In the genomic region with DNA sequence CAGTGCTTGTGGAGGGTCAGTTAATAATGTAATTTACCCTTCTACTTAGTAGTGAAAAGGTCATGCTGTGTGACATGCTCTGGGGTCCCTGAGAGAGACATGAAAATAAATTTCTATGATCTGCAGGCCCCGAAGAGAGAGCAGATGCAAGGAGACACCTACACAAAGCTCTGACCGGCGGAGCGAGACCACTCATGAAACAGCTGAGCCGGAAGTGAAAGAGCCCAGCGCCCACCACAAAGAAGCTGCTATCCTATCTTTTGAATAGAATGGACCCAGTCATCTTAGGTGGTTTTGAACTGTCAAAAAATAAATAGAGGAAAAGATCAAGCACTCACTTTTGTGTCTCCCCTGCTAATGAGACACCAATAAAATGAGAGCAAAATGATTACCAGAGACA, we compare ENCODE assay signal across 9 cellular contexts.
DNase-seq lines count a peak whose midpoint lies in the region; ATAC-seq and TF ChIP-seq lines count a peak whose summit lies in the region.
"Had no signal": no experiment of that assay in that cellular context is flagged by ENCODE, and none has a peak within 500 bp of the region (broad histone marks: within the 10 kb centered on the region; RNA-seq: fewer than 3 reads in every experiment).

No MANE protein-coding gene starts in this region.

- TF ChIP-seq CTCF in GM12864 (IDR thresholded peaks at IDR 0.05; ENCODE audit: low read depth, low read length, missing control alignments) (no peak), foreskin keratinocyte (conservative IDR thresholded peaks at IDR 0.05) (no peak), left lung (IDR thresholded peaks at IDR 0.05) (no peak)

- H3K27me3 ChIP-seq in foreskin keratinocyte (no peaks in the 10 kb centered on the region), left lung (no peaks in the 10 kb centered on the region)

- H3K9me3 ChIP-seq in left lung = no peaks in the 10 kb centered on the region

- intact Hi-C loops in left lung (cut with DNase I) = no loop called here

- no peaks in the 10 kb centered on the region for H3K36me3 ChIP-seq in left lung

- DNase-seq in GM12864 (ENCODE audit: low read depth) (peak; percentile 57), NCI-H1092 (lab: John Stamatoyannopoulos, UW) (peak; percentile 68), NK-92 (lab: John Stamatoyannopoulos, UW; ENCODE audit: unreplicated experiment) (no peak), foreskin keratinocyte (no peak), iPS-NIHi7 (ENCODE audit: extremely low spot score) (no peak), left lung (no peak)
- DNase-seq: activated T-cell treated with anti-CD3 and anti-CD28 coated beads, Interleukin-2, amount 50 U/mL, for 24 hours had no signal

- ATAC-seq in GM19351 (IDR thresholded peaks at IDR 0.05; ENCODE audit: unreplicated experiment) (peak; percentile 99), HG02884 (IDR thresholded peaks at IDR 0.05; ENCODE audit: unreplicated experiment) (peak; percentile 98), foreskin keratinocyte (no peak), left lung (no peak)

- no peak overlapping the region for H3K27ac ChIP-seq in foreskin keratinocyte
- no peak overlapping the region for H3K27ac ChIP-seq in left lung

- H3K4me3 ChIP-seq in GM12864 (ENCODE audit: low read depth, low read length) (no peak overlapping the region), left lung (no peak overlapping the region)

- no peaks in the 10 kb centered on the region for H3K4me1 ChIP-seq in foreskin keratinocyte
- no peaks in the 10 kb centered on the region for H3K4me1 ChIP-seq in left lung

Comparison
In these comparisons a context has a peak if more than half of its experiments do, and no peak if none do; other contexts are left out.
1. DNase-seq: peak in GM12864 (single experiment) and NCI-H1092 (single experiment); none in NK-92 (single experiment), foreskin keratinocyte (0 of 2), iPS-NIHi7 (single experiment) and left lung (0 of 2).
2. ATAC-seq: peak in GM19351 (single experiment) and HG02884 (single experiment); none in foreskin keratinocyte (single experiment) and left lung (single experiment).